ENCODE assay signal across 19 cellular contexts in genomic region chr18:36650906-36651305, GRCh38.
A peak's percentile ranks its signal among the peaks of the same experiment; 100 is the strongest.
DNase-seq lines count a peak whose midpoint lies in the region; ATAC-seq and TF ChIP-seq lines count a peak whose summit lies in the region.
"Had no signal": no experiment of that assay in that cellular context is flagged by ENCODE, and none has a peak within 500 bp of the region (broad histone marks: within the 10 kb centered on the region; RNA-seq: fewer than 3 reads in every experiment).

No MANE protein-coding gene starts in this region.

- CTCF ChIA-PET in activated CD8-positive, alpha-beta T cell treated with anti-CD3 and anti-CD28 coated beads, Interleukin-2, amount 10 ng/mL, durations not matched to agents 7 days and 5 days (lab: Charles Lee) = no interaction called here

- H3K4me1 ChIP-seq in foreskin keratinocyte (peaks cover 8% of the 10 kb centered on the region), left ventricle myocardium inferior (peaks cover 23% of the 10 kb centered on the region)

- TF ChIP-seq CTCF in foreskin keratinocyte (conservative IDR thresholded peaks at IDR 0.05) (no peak), left ventricle myocardium inferior (IDR thresholded peaks at IDR 0.05; ENCODE audit: borderline replicate concordance) (no peak)

- H3K9me3 ChIP-seq in left ventricle myocardium inferior (replicated peaks) = no peaks in the 10 kb centered on the region

- H3K27me3 Mint-ChIP-seq in activated CD8-positive, alpha-beta T cell treated with anti-CD3 and anti-CD28 coated beads, Interleukin-2, amount 10 ng/mL, durations not matched to agents 7 days and 5 days (ENCODE audit: low read depth) = peaks cover 4% of the 10 kb centered on the region

- POLR2A ChIA-PET in activated CD8-positive, alpha-beta T cell treated with anti-CD3 and anti-CD28 coated beads, Interleukin-2, amount 10 ng/mL, durations not matched to agents 7 days and 5 days (lab: Charles Lee) = no interaction called here

- no peak for DNase-seq in foreskin keratinocyte
- no peak for DNase-seq in stimulated activated CD4-positive, alpha-beta T cell treated with anti-CD3 and anti-CD28 coated beads, Interleukin-4, amount 100 ng/mL, for 1 hour
- no peak for DNase-seq in left lobe of liver (ENCODE audit: low spot score)
- no peak for DNase-seq in left ventricle myocardium inferior
- DNase-seq in activated CD8-positive, alpha-beta T cell treated with anti-CD3 and anti-CD28 coated beads, Interleukin-2, amount 10 ng/mL, durations not matched to agents 7 days and 5 days = no peak
- DNase-seq: activated B cell treated with CpG ODN at 0.5 μM for 24 hours, cerebellar nuclear complex, foreskin fibroblast, left ventricle myocardium superior, MM.1S, NCI-H2029, SHP77 treated with DMSO at 0.1 percent for 48 hours, T-helper 17 cell had no signal

- no peaks in the 10 kb centered on the region for H3K9me3 Mint-ChIP-seq in activated CD8-positive, alpha-beta T cell treated with anti-CD3 and anti-CD28 coated beads, Interleukin-2, amount 10 ng/mL, durations not matched to agents 7 days and 5 days (ENCODE audit: insufficient read depth)
- H3K9me3 Mint-ChIP-seq: activated B cell treated with CpG ODN at 0.5 μM for 24 hours; activated T-helper 2 cell treated with anti-CD3 and anti-CD28 coated beads, Interferon-gamma antibody, Interleukin-2, Interleukin-4, amounts not matched to agents 10 μg/mL and 5 μg/mL and 100 μg/mL, durations not matched to agents 14 hours and 24 hours and 36 hours had no signal

- no peak overlapping the region for H3K27ac Mint-ChIP-seq in activated CD8-positive, alpha-beta T cell treated with anti-CD3 and anti-CD28 coated beads, Interleukin-2, amount 10 ng/mL, durations not matched to agents 7 days and 5 days
- H3K27ac Mint-ChIP-seq: activated B cell treated with CpG ODN at 0.5 μM for 24 hours; activated T-helper 2 cell treated with anti-CD3 and anti-CD28 coated beads, Interferon-gamma antibody, Interleukin-2, Interleukin-4, amounts not matched to agents 10 μg/mL and 5 μg/mL and 100 μg/mL, durations not matched to agents 14 hours and 24 hours and 36 hours; T-helper 17 cell had no signal

- peaks cover 4% of the 10 kb centered on the region for H3K36me3 ChIP-seq in left ventricle myocardium inferior

- no peak overlapping the region for H3K4me3 ChIP-seq in left ventricle myocardium inferior

- H3K36me3 Mint-ChIP-seq in activated CD8-positive, alpha-beta T cell treated with anti-CD3 and anti-CD28 coated beads, Interleukin-2, amount 10 ng/mL, durations not matched to agents 7 days and 5 days (ENCODE audit: low read depth) = no peaks in the 10 kb centered on the region

- H3K4me3 Mint-ChIP-seq in activated CD8-positive, alpha-beta T cell treated with anti-CD3 and anti-CD28 coated beads, Interleukin-2, amount 10 ng/mL, durations not matched to agents 7 days and 5 days = no peak overlapping the region
- H3K4me3 Mint-ChIP-seq: activated B cell treated with CpG ODN at 0.5 μM for 24 hours, T-helper 17 cell had no signal

- H3K27ac ChIP-seq in foreskin keratinocyte = no peak overlapping the region
- no peak overlapping the region for H3K27ac ChIP-seq in left ventricle myocardium inferior (replicated peaks)

- H3K4me1 Mint-ChIP-seq in activated CD8-positive, alpha-beta T cell treated with anti-CD3 and anti-CD28 coated beads, Interleukin-2, amount 10 ng/mL, durations not matched to agents 7 days and 5 days (ENCODE audit: low read depth) = no peaks in the 10 kb centered on the region
- H3K4me1 Mint-ChIP-seq: activated B cell treated with CpG ODN at 0.5 μM for 24 hours, T-helper 17 cell had no signal

- intact Hi-C loops in left ventricle myocardium inferior (cut with micrococcal nuclease) = no loop called here

- ATAC-seq in GM18907 (IDR thresholded peaks at IDR 0.05; ENCODE audit: unreplicated experiment) (peak; percentile 92), GM21576 (IDR thresholded peaks at IDR 0.05; ENCODE audit: unreplicated experiment) (peak; percentile 72), HG03108 (IDR thresholded peaks at IDR 0.05; ENCODE audit: unreplicated experiment) (peak; percentile 80), foreskin keratinocyte (peak; percentile 65), left lobe of liver (no peak)
- no peak for ATAC-seq in activated CD8-positive, alpha-beta T cell treated with anti-CD3 and anti-CD28 coated beads, Interleukin-2, amount 10 ng/mL, durations not matched to agents 7 days and 5 days
- ATAC-seq: HCT116, HepG2, left ventricle myocardium superior, T-helper 17 cell had no signal

- no peaks in the 10 kb centered on the region for H3K27me3 ChIP-seq in foreskin keratinocyte
- H3K27me3 ChIP-seq in left ventricle myocardium inferior (ENCODE audit: low read depth) = no peaks in the 10 kb centered on the region

Comparison
In these comparisons a context has a peak if more than half of its experiments do, and no peak if none do; other contexts are left out.
1. ATAC-seq: peak in GM18907 (single experiment), GM21576 (single experiment), HG03108 (single experiment) and foreskin keratinocyte (single experiment); none in left lobe of liver (single experiment) and activated CD8-positive, alpha-beta T cell treated with anti-CD3 and anti-CD28 coated beads, Interleukin-2, amount 10 ng/mL, durations not matched to agents 7 days and 5 days (single experiment).